In genomic region chr1:30300669-30301068, GRCh38 we compare ENCODE assay signal across 25 cellular contexts.
"Had no signal": no experiment of that assay in that cellular context is flagged by ENCODE, and none has a peak within 500 bp of the region (broad histone marks: within the 10 kb centered on the region; RNA-seq: fewer than 3 reads in every experiment).

No MANE protein-coding gene starts in this region.

- H3K9me3 ChIP-seq: left lung, pancreas, right lobe of liver, suprapubic skin, transverse colon, upper lobe of right lung, uterus had no signal

- ATAC-seq: esophagus mucosa; foreskin keratinocyte; gastroesophageal sphincter; heart left ventricle; left cardiac atrium; left lung; naive thymus-derived CD8-positive, alpha-beta T cell; pancreas; right lobe of liver; stimulated activated naive B cell treated with anti-CD40 and anti-IgM and Interleukin-4, amounts not matched to agents 10 μg/mL and 1 μg/mL and 100 μg/mL, for 72 hours; upper lobe of right lung had no signal

- H3K27ac ChIP-seq: dorsolateral prefrontal cortex, epithelial cell of prostate, foreskin keratinocyte, gastroesophageal sphincter, heart left ventricle, hepatocyte, left lung, pancreas, right lobe of liver, suprapubic skin, transverse colon, upper lobe of right lung, uterus had no signal

- DNase-seq: dorsolateral prefrontal cortex; effector CD4-positive, alpha-beta T cell; foreskin keratinocyte; heart left ventricle; left cardiac atrium; left lung; mesenchymal stem cell; nephron progenitor cell; nucleus accumbens; retina; right lobe of liver; small intestine; stimulated activated CD4-positive, alpha-beta T cell treated with anti-CD3 and anti-CD28 coated beads, Interleukin-15, amount 100 ng/mL, for 24 hours; stimulated activated CD4-positive, alpha-beta T cell treated with anti-CD3 and anti-CD28 coated beads, Interleukin-2, amount 100 ng/mL, for 48 hours; stimulated activated naive B cell treated with anti-CD40 and anti-IgM and Interleukin-4, amounts not matched to agents 10 μg/mL and 1 μg/mL and 100 μg/mL, for 72 hours; transverse colon; upper lobe of right lung; uterus had no signal

- H3K36me3 ChIP-seq: gastroesophageal sphincter, heart left ventricle, left lung, pancreas, right lobe of liver, suprapubic skin, transverse colon, upper lobe of right lung, uterus had no signal

- H3K27me3 ChIP-seq: foreskin keratinocyte, pancreas, right lobe of liver, uterus had no signal

- H3K4me1 ChIP-seq: foreskin keratinocyte, gastroesophageal sphincter, heart left ventricle, left lung, pancreas, right lobe of liver, suprapubic skin, transverse colon, upper lobe of right lung, uterus had no signal

- H3K4me3 ChIP-seq: dorsolateral prefrontal cortex, gastroesophageal sphincter, heart left ventricle, hepatocyte, left lung, pancreas, right lobe of liver, suprapubic skin, transverse colon, upper lobe of right lung, uterus had no signal
